Comparison of ENCODE assay signal across 23 cellular contexts in genomic region chr4:102316585-102316984, GRCh38. TPM values are rescaled to one million over a fixed set of nuclear protein-coding genes. Genes with fewer than 3 reads are reported as not detected.
DNase-seq lines count a peak whose midpoint lies in the region; ATAC-seq and TF ChIP-seq lines count a peak whose summit lies in the region.
"Had no signal": no experiment of that assay in that cellular context is flagged by ENCODE, and none has a peak within 500 bp of the region (broad histone marks: within the 10 kb centered on the region; RNA-seq: fewer than 3 reads in every experiment).

No MANE protein-coding gene starts in this region.

- H3K27ac Mint-ChIP-seq in endothelial cell (ENCODE audit: unreplicated experiment): no peak overlapping the region
- H3K27ac Mint-ChIP-seq: CD14-positive monocyte; CD4-positive, alpha-beta memory T cell; CD4-positive, CD25-positive, alpha-beta regulatory T cell had no signal

- H3K4me3 ChIP-seq in Karpas-422 (ENCODE audit: low read length) (no peak overlapping the region), OCI-LY7 (ENCODE audit: low read depth, low read length, poor library complexity, severe bottlenecking) (no peak overlapping the region), tibial artery (no peak overlapping the region)
- H3K4me3 ChIP-seq: BLaER1 had no signal

- intact Hi-C loops in OCI-LY7 (cut with micrococcal nuclease; ENCODE audit: unreplicated experiment) (no loop called here), tibial artery (cut with DNase I; ENCODE audit: low total_unique reads) (no loop called here)

- peaks cover 93% of the 10 kb centered on the region for H3K79me2 ChIP-seq in Karpas-422 (ENCODE audit: low read length)
- peaks cover 23% of the 10 kb centered on the region; the same call in 1 of the 2 replicates for H3K79me2 ChIP-seq in OCI-LY7 (ENCODE audit: insufficient read depth, low read depth, low read length)

- H3K27me3 Mint-ChIP-seq in endothelial cell (ENCODE audit: unreplicated experiment): peaks cover 10% of the 10 kb centered on the region
- H3K27me3 Mint-ChIP-seq: CD4-positive, alpha-beta memory T cell; CD4-positive, CD25-positive, alpha-beta regulatory T cell; CD8-positive, alpha-beta memory T cell had no signal

- H3K27me3 ChIP-seq in Karpas-422 (ENCODE audit: low read length) (no peaks in the 10 kb centered on the region), tibial artery (no peaks in the 10 kb centered on the region)
- H3K27me3 ChIP-seq: BE2C, BLaER1 had no signal

- no peaks in the 10 kb centered on the region for H3K9me3 Mint-ChIP-seq in endothelial cell (ENCODE audit: unreplicated experiment)
- H3K9me3 Mint-ChIP-seq: CD14-positive monocyte had no signal

- peaks cover 52% of the 10 kb centered on the region for H3K36me3 Mint-ChIP-seq in endothelial cell (ENCODE audit: low read depth, unreplicated experiment)

- POLR2A ChIA-PET in OCI-LY7 (lab: Charles Lee): interaction anchor here (0.6 to 1.2 kb wide), 2 partner anchors 25 to 792 kb away, joined by 3 read pairs; no protein-coding TSS in a partner anchor

- H3K27ac ChIP-seq in Karpas-422 (ENCODE audit: low read length) (peak overlapping the region; percentile 76), OCI-LY7 (ENCODE audit: low read depth, low read length, poor library complexity, severe bottlenecking) (no peak overlapping the region), tibial artery (no peak overlapping the region)
- H3K27ac ChIP-seq: BLaER1 had no signal

- no peak overlapping the region for H3K9ac ChIP-seq in Karpas-422 (ENCODE audit: low read length)
- H3K9ac ChIP-seq: BLaER1 had no signal

- CTCF ChIA-PET in OCI-LY7 (lab: Charles Lee; ENCODE audit: unreplicated experiment): no interaction called here

- no peaks in the 10 kb centered on the region for H3K9me2 ChIP-seq in Karpas-422 (replicated peaks; ENCODE audit: insufficient read depth, low read length)
- H3K9me2 ChIP-seq in OCI-LY7 (ENCODE audit: insufficient read depth, low read length): no peaks in the 10 kb centered on the region

- H3K9me3 ChIP-seq in Karpas-422 (ENCODE audit: low read length) (no peaks in the 10 kb centered on the region), OCI-LY7 (ENCODE audit: low read length) (no peaks in the 10 kb centered on the region), tibial artery (no peaks in the 10 kb centered on the region)
- H3K9me3 ChIP-seq: BE2C, BLaER1 had no signal

- H3K4me1 Mint-ChIP-seq in endothelial cell (ENCODE audit: unreplicated experiment): peaks cover 65% of the 10 kb centered on the region

- no peak for ATAC-seq in GM19328 (IDR thresholded peaks at IDR 0.05; ENCODE audit: unreplicated experiment)

- H3K4me2 ChIP-seq in Karpas-422 (ENCODE audit: low read depth, low read length, poor library complexity, severe bottlenecking): peak overlapping the region; percentile 16
- 0 out of 2 replicates have a peak overlapping the region, but pooled peaks have one; percentile 6 for H3K4me2 ChIP-seq in OCI-LY7 (ENCODE audit: low read length)
- H3K4me2 ChIP-seq: BLaER1 had no signal

- TF ChIP-seq CTCF in OCI-LY7 (conservative IDR thresholded peaks at IDR 0.05; ENCODE audit: low read length): no peak
- TF ChIP-seq CTCF in endothelial cell (IDR thresholded peaks at IDR 0.05; ENCODE audit: unreplicated experiment): no peak
- TF ChIP-seq CTCF in tibial artery (IDR thresholded peaks at IDR 0.05): no peak

- DNase-seq in Karpas-422: peak; percentile 92
- DNase-seq in OCI-LY7 (ENCODE audit: low spot score): peak; percentile 45
- no peak for DNase-seq in endothelial cell (ENCODE audit: low spot score)
- no peak for DNase-seq in tibial artery
- no peak for DNase-seq in activated CD4-positive, alpha-beta T cell treated with anti-CD3 and anti-CD28 coated beads, Interleukin-2, amount 50 U/mL, for 4 hours
- DNase-seq: 8988T; ACHN; BE2C; C1 segment of cervical spinal cord; CD4-positive, alpha-beta memory T cell; CD4-positive, CD25-positive, alpha-beta regulatory T cell; CD8-positive, alpha-beta memory T cell; COR-L47; DMS 273 treated with DMSO at 0.1 percent for 48 hours; DMS153; DMS53; DMS79; DND-41; EL; GDM1 had no signal

- H4K20me1 ChIP-seq in Karpas-422 (ENCODE audit: insufficient read depth, low read depth, low read length): peaks cover 8% of the 10 kb centered on the region; the same call in 1 of the 2 replicates
- H4K20me1 ChIP-seq in OCI-LY7 (ENCODE audit: insufficient read depth, low read length): peaks cover 3% of the 10 kb centered on the region

- peak overlapping the region; percentile 53 for H3K4me3 Mint-ChIP-seq in endothelial cell (ENCODE audit: unreplicated experiment)
- H3K4me3 Mint-ChIP-seq: CD14-positive monocyte; CD4-positive, alpha-beta memory T cell; CD4-positive, CD25-positive, alpha-beta regulatory T cell; CD8-positive, alpha-beta memory T cell had no signal

- H2AFZ ChIP-seq in Karpas-422 (ENCODE audit: low read length): no peak overlapping the region
- no peak overlapping the region for H2AFZ ChIP-seq in OCI-LY7 (ENCODE audit: low read length)

- H3K36me3 ChIP-seq in Karpas-422 (ENCODE audit: insufficient read depth, low read length): peaks cover 55% of the 10 kb centered on the region
- peaks cover 13% of the 10 kb centered on the region for H3K36me3 ChIP-seq in OCI-LY7 (ENCODE audit: insufficient read depth, low read length)
- H3K36me3 ChIP-seq in tibial artery: no peaks in the 10 kb centered on the region
- H3K36me3 ChIP-seq: BE2C had no signal

- peaks cover 76% of the 10 kb centered on the region for H3K4me1 ChIP-seq in Karpas-422 (ENCODE audit: low read length)
- H3K4me1 ChIP-seq in OCI-LY7 (ENCODE audit: insufficient read depth, low read length, poor library complexity, severe bottlenecking): peaks cover 15% of the 10 kb centered on the region
- H3K4me1 ChIP-seq in tibial artery: no peaks in the 10 kb centered on the region
- H3K4me1 ChIP-seq: BE2C had no signal

- no TSS peak for BruUV-seq in OCI-LY7 (replicated peaks; lab: Mats Ljungman, UMichigan)

RNA-seq across cellular contexts. Expression of gene SLC39A8, which starts 28.7 kb away (rescaled TPM):
- 201 and 340 TPM in 2 replicates for total RNA-seq in Karpas-422 (2014; rRNA removed; shearing (Covaris generic); ENCODE audit: low replicate concordance)
- total RNA-seq in OCI-LY7 (2014; rRNA removed; shearing (Covaris generic)): 29.2 and 35.4 TPM in 2 replicates
- 57.0 and 60.5 TPM in 2 replicates for total RNA-seq in OCI-LY7 (2022)
- total RNA-seq in endothelial cell (ENCODE audit: unreplicated experiment): 211 TPM

Comparison
In these comparisons a context has a peak if more than half of its experiments do, and no peak if none do; other contexts are left out.
1. DNase-seq: peak in Karpas-422 (single experiment) and OCI-LY7 (single experiment); none in endothelial cell (single experiment), tibial artery (0 of 2) and activated CD4-positive, alpha-beta T cell treated with anti-CD3 and anti-CD28 coated beads, Interleukin-2, amount 50 U/mL, for 4 hours (0 of 2).